Comparison of ENCODE assay signal across 9 cellular contexts in genomic region chr1:207645632-207646081, GRCh38. TPM values are rescaled to one million over a fixed set of nuclear protein-coding genes. Genes with fewer than 3 reads are reported as not detected.
A peak's percentile ranks its signal among the peaks of the same experiment; 100 is the strongest.
DNase-seq lines count a peak whose midpoint lies in the region; ATAC-seq, FAIRE-seq and TF ChIP-seq lines count a peak whose summit lies in the region.
"Had no signal": no experiment of that assay in that cellular context is flagged by ENCODE, and none has a peak within 500 bp of the region (broad histone marks: within the 10 kb centered on the region; RNA-seq: fewer than 3 reads in every experiment).

No MANE protein-coding gene starts in this region.

- no peak for TF ChIP-seq CTCF in A549 (IDR thresholded peaks at IDR 0.05)
- no peak for TF ChIP-seq CTCF in HEK293 (tag by site-specific recombination; IDR thresholded peaks at IDR 0.05)
- TF ChIP-seq CTCF in mucosa of descending colon (IDR thresholded peaks at IDR 0.05), result no peak
- no peak for TF ChIP-seq CTCF in progenitor cell of endocrine pancreas (IDR thresholded peaks at IDR 0.05; ENCODE audit: unreplicated experiment)

- H3K27ac ChIP-seq in A549 (no peak overlapping the region), HEK293 (ENCODE audit: extremely low read depth, low read depth, low read length) (no peak overlapping the region), caudate nucleus (ENCODE audit: low read depth, low read length) (no peak overlapping the region)

- no peak for FAIRE-seq in A549 (lab: Jason Lieb, UNC)

- no peak for TF ChIP-seq EP300 in A549 (IDR thresholded peaks at IDR 0.05)

- POLR2A ChIA-PET in A549 (lab: Yijun Ruan, JAX) (no interaction called here), HEK293 (lab: Yijun Ruan, JAX) (no interaction called here)

- CTCF ChIA-PET in A549 (lab: Yijun Ruan, JAX) (interaction anchor here (0.9 kb wide), 1 partner anchor 9 kb away, joined by 4 read pairs; no protein-coding TSS in a partner anchor), HEK293 (lab: Yijun Ruan, JAX) (interaction anchor here (0.6 to 1.0 kb wide), 3 partner anchors 15 to 28 kb away, joined by 3 read pairs; no protein-coding TSS in a partner anchor)

- H3K4me1 ChIP-seq in A549 (peaks cover 3% of the 10 kb centered on the region; the same call in 1 of the 3 replicates), HEK293 (ENCODE audit: control insufficient read depth, insufficient read depth, low read length) (no peaks in the 10 kb centered on the region), mucosa of descending colon (ENCODE audit: low read depth) (peaks cover 4% of the 10 kb centered on the region)

- no peak for TF ChIP-seq POLR2A in A549 (IDR thresholded peaks at IDR 0.05; ENCODE audit: low read length)

- no peak overlapping the region for H3K27ac Mint-ChIP-seq in dendritic cell treated with granulocyte-macrophage colony-stimulating factor and Interleukin-4, amounts not matched to agents 40 ng/mL and 50 ng/mL, for 4 days
- no peak overlapping the region for H3K27ac Mint-ChIP-seq in progenitor cell of endocrine pancreas

- H3K4me2 ChIP-seq in A549, result peak overlapping the region; percentile 84

- TF ChIP-seq RAD21 in A549 (conservative IDR thresholded peaks at IDR 0.05 in 1 of 2, IDR thresholded peaks at IDR 0.05 in 1 of 2), result no peak

- intact Hi-C loops in dendritic cell treated with granulocyte-macrophage colony-stimulating factor and Interleukin-4, amounts not matched to agents 40 ng/mL and 50 ng/mL, for 4 days (cut with micrococcal nuclease), result no loop called here
- intact Hi-C loops in mucosa of descending colon (cut with DNase I, micrococcal nuclease), result no loop called here

- H3K4me3 ChIP-seq in A549, result no peak overlapping the region; the same call in 2 of the 3 replicates
- peak overlapping the region; percentile 56; the same call in 1 of the 2 replicates for H3K4me3 ChIP-seq in HEK293 (ENCODE audit: low read depth, low read length)
- no peak overlapping the region for H3K4me3 ChIP-seq in mucosa of descending colon

- DNase-seq in A549 (ENCODE audit: low read depth in 1 of 2, low spot score in 1 of 2) (no peak), mucosa of descending colon (no peak), caudate nucleus (lab: John Stamatoyannopoulos, UW) (no peak), GM19240 (ENCODE audit: insufficient read length, low spot score) (no peak), NOMO-1 (lab: John Stamatoyannopoulos, UW; ENCODE audit: unreplicated experiment in 2 of 2) (no peak), progenitor cell of endocrine pancreas (ENCODE audit: low spot score, unreplicated experiment) (no peak)

- H3K4me1 Mint-ChIP-seq in dendritic cell treated with granulocyte-macrophage colony-stimulating factor and Interleukin-4, amounts not matched to agents 40 ng/mL and 50 ng/mL, for 4 days (ENCODE audit: low read depth), result peaks cover 20% of the 10 kb centered on the region
- H3K4me1 Mint-ChIP-seq in progenitor cell of endocrine pancreas (ENCODE audit: low read depth), result peaks cover 26% of the 10 kb centered on the region

- peaks cover 13% of the 10 kb centered on the region for H3K27me3 Mint-ChIP-seq in dendritic cell treated with granulocyte-macrophage colony-stimulating factor and Interleukin-4, amounts not matched to agents 40 ng/mL and 50 ng/mL, for 4 days
- no peaks in the 10 kb centered on the region for H3K27me3 Mint-ChIP-seq in progenitor cell of endocrine pancreas

- peaks cover 8% of the 10 kb centered on the region for H3K36me3 Mint-ChIP-seq in dendritic cell treated with granulocyte-macrophage colony-stimulating factor and Interleukin-4, amounts not matched to agents 40 ng/mL and 50 ng/mL, for 4 days (ENCODE audit: low read depth)
- no peaks in the 10 kb centered on the region for H3K36me3 Mint-ChIP-seq in progenitor cell of endocrine pancreas (ENCODE audit: insufficient read depth)

- H3K4me3 Mint-ChIP-seq in dendritic cell treated with granulocyte-macrophage colony-stimulating factor and Interleukin-4, amounts not matched to agents 40 ng/mL and 50 ng/mL, for 4 days, result peak overlapping the region; percentile 81
- H3K4me3 Mint-ChIP-seq in progenitor cell of endocrine pancreas (ENCODE audit: low read depth), result no peak overlapping the region

- ATAC-seq in A549 (peak in 1 of 2 experiments; percentile 44; a peak in 3 of 6 replicates), mucosa of descending colon (peak; percentile 21)

- H3K9me3 Mint-ChIP-seq in dendritic cell treated with granulocyte-macrophage colony-stimulating factor and Interleukin-4, amounts not matched to agents 40 ng/mL and 50 ng/mL, for 4 days, result no peaks in the 10 kb centered on the region
- no peaks in the 10 kb centered on the region for H3K9me3 Mint-ChIP-seq in progenitor cell of endocrine pancreas (ENCODE audit: low read depth)

- 89% methylated on average over 14 of the region's 17 CpGs for WGBS in A549 (ENCODE audit: missing lambda C conversion rate)

- H3K9me3 ChIP-seq in A549, result no peaks in the 10 kb centered on the region
- H3K9me3 ChIP-seq in HEK293 (ENCODE audit: control insufficient read depth, insufficient read depth, low read depth, low read length), result no peaks in the 10 kb centered on the region
- no peaks in the 10 kb centered on the region for H3K9me3 ChIP-seq in mucosa of descending colon

- H3K36me3 ChIP-seq in HEK293 (ENCODE audit: control insufficient read depth in 2 of 2, insufficient read depth in 1 of 2, low read length in 2 of 2), result no peaks in the 10 kb centered on the region
- H3K36me3 ChIP-seq in mucosa of descending colon (ENCODE audit: low read depth), result no peaks in the 10 kb centered on the region

TF ChIP-seq in A549, 52 proteins besides CTCF, POLR2A, EP300 and RAD21:
- TF ChIP-seq HDAC2 (IDR thresholded peaks at IDR 0.05), result no peak
- no peak for TF ChIP-seq CHD4 (IDR thresholded peaks at IDR 0.05; ENCODE audit: borderline replicate concordance)

TF ChIP-seq in HEK293, 187 proteins besides CTCF, POLR2A, EP300 and RAD21 (continues in another document):
- TF ChIP-seq ZNF132 (tag by site-specific recombination; IDR thresholded peaks at IDR 0.05; ENCODE audit: borderline replicate concordance), result no peak
- TF ChIP-seq ZNF621 (tag by site-specific recombination; IDR thresholded peaks at IDR 0.05), result no peak
- no peak for TF ChIP-seq GLI2 (tag by site-specific recombination; IDR thresholded peaks at IDR 0.05; ENCODE audit: borderline replicate concordance, low read depth)
- no peak for TF ChIP-seq ZNF548 (tag by site-specific recombination; IDR thresholded peaks at IDR 0.05)
- no peak for TF ChIP-seq ZNF169 (tag by site-specific recombination; IDR thresholded peaks at IDR 0.05)
- no peak for TF ChIP-seq HOXC10 (CRISPR knock-in tag; IDR thresholded peaks at IDR 0.05)
- TF ChIP-seq BCL11B (tag by site-specific recombination; IDR thresholded peaks at IDR 0.05; ENCODE audit: low read depth), result no peak
- TF ChIP-seq, protein P1, sequence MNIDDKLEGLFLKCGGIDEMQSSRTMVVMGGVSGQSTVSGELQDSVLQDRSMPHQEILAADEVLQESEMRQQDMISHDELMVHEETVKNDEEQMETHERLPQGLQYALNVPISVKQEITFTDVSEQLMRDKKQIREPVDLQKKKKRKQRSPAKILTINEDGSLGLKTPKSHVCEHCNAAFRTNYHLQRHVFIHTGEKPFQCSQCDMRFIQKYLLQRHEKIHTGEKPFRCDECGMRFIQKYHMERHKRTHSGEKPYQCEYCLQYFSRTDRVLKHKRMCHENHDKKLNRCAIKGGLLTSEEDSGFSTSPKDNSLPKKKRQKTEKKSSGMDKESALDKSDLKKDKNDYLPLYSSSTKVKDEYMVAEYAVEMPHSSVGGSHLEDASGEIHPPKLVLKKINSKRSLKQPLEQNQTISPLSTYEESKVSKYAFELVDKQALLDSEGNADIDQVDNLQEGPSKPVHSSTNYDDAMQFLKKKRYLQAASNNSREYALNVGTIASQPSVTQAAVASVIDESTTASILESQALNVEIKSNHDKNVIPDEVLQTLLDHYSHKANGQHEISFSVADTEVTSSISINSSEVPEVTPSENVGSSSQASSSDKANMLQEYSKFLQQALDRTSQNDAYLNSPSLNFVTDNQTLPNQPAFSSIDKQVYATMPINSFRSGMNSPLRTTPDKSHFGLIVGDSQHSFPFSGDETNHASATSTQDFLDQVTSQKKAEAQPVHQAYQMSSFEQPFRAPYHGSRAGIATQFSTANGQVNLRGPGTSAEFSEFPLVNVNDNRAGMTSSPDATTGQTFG (tag by site-specific recombination; IDR thresholded peaks at IDR 0.05; ENCODE audit: borderline replicate concordance), result no peak
- TF ChIP-seq BCL11A (tag by site-specific recombination; IDR thresholded peaks at IDR 0.05; ENCODE audit: low read depth), result no peak
- no peak for TF ChIP-seq MYNN (tag by site-specific recombination; IDR thresholded peaks at IDR 0.05; ENCODE audit: borderline replicate concordance)
- TF ChIP-seq ZNF138 (tag by site-specific recombination; IDR thresholded peaks at IDR 0.05; ENCODE audit: borderline replicate concordance), result no peak
- TF ChIP-seq ZNF585B (tag by site-specific recombination; IDR thresholded peaks at IDR 0.05), result no peak
- TF ChIP-seq ZNF555 (tag by site-specific recombination; conservative IDR thresholded peaks at IDR 0.05), result no peak
- TF ChIP-seq ZNF529 (tag by site-specific recombination; IDR thresholded peaks at IDR 0.05; ENCODE audit: insufficient replicate concordance), result no peak
- no peak for TF ChIP-seq YY2 (tag by site-specific recombination; IDR thresholded peaks at IDR 0.05)
- TF ChIP-seq ZNF140 (tag by site-specific recombination; IDR thresholded peaks at IDR 0.05), result no peak

RNA-seq across cellular contexts. Expression of gene CR1L, which starts 0.7 kb away (rescaled TPM):
- not detected in 2 replicates for polyA plus RNA-seq in A549 (2011; rRNA removed)
- not detected in 2 replicates for polyA plus RNA-seq in A549 (2012; cell fraction: cytosol; rRNA removed)
- not detected in 2 replicates for polyA plus RNA-seq in A549 (2012; cell fraction: nucleus; rRNA removed)
- not detected in 3 replicates for polyA plus RNA-seq in A549 (2017; fragmentation: RNase III; extraction: RNeasy Plus Mini Kit Qiagen cat#74134 plus additional on column Dnase treatment)
- polyA minus RNA-seq in A549 (2011; rRNA and poly(A)+ RNA removed), result not detected in 2 replicates
- total RNA-seq in mucosa of descending colon, result not detected
- total RNA-seq in progenitor cell of endocrine pancreas, result not detected in 2 replicates
- total RNA-seq: ureter had no signal
